ENCODE assay signal across 1 cellular context in the genomic region with DNA sequence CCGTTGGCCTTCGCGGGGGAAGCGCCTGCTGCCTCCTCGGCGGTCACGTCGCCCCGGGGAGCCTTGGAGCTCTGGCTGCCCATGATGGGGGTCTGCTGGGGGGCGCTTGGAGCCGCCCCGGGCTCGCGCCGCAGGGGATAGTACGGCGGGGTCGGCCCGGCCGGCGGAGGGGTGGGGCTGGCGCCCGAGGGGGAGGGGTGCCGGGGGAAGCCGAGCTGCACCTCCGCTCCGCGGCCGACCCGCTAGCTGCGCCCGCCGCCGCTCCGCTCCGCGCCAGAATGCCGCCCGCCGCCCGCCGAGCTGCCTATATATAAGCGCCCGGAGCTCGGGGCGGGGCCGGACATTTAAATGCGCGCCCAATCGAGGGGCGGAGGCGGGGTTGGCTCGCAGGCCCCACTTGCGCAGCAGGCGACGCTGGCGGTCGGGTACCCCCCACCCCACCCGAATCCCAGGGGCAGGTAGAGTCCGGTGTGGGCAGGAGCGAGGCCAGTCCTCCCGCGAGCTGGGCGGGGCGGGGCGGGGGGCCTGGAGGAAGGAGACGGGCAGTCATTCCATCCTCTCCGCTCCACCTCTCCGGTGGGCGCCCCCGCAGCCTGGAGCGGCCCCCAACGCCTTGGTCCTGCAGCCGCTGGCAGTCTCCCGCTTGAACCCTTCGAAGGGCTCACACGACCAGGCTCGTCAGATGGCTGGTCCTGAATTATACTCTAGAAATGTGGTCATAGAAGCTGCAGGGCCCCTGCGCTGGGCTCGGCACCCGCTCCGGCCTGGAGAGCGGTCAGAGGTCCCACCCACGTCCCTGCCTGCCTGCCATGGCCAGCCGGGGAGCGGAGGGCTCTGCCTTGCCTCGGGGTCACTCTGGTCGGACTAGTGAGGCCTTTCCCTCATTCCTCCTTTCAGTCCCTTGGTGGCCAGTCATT.
TF ChIP-seq lines count a peak whose summit lies in the region.

Gene MARCKSL1 (minus strand): TSS at position 283 of the 917 bp plus-strand sequence. CDS start 200 bp downstream, at position 83.

TF ChIP-seq in K562, 482 proteins besides CTCF, POLR2A, EP300 and RAD21 (continued from another document and continues in another):
- TF ChIP-seq, protein P1, sequence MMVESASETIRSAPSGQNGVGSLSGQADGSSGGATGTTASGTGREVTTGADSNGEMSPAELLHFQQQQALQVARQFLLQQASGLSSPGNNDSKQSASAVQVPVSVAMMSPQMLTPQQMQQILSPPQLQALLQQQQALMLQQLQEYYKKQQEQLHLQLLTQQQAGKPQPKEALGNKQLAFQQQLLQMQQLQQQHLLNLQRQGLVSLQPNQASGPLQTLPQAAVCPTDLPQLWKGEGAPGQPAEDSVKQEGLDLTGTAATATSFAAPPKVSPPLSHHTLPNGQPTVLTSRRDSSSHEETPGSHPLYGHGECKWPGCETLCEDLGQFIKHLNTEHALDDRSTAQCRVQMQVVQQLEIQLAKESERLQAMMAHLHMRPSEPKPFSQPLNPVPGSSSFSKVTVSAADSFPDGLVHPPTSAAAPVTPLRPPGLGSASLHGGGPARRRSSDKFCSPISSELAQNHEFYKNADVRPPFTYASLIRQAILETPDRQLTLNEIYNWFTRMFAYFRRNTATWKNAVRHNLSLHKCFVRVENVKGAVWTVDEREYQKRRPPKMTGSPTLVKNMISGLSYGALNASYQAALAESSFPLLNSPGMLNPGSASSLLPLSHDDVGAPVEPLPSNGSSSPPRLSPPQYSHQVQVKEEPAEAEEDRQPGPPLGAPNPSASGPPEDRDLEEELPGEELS (CRISPR knock-in tag; IDR thresholded peaks at IDR 0.05; ENCODE audit: borderline replicate concordance): peak; percentile 52; the same call in 1 of the 2 replicates
- TF ChIP-seq TFAP4 (CRISPR knock-in tag; IDR thresholded peaks at IDR 0.05; ENCODE audit: borderline replicate concordance) (peak; percentile 66), TEAD1 (CRISPR knock-in tag; IDR thresholded peaks at IDR 0.05) (peak in 1 of 2 experiments; percentile 92; a peak in 2 of 4 replicates), SIN3B (IDR thresholded peaks at IDR 0.05; ENCODE audit: low read depth) (no peak), EP400 (IDR thresholded peaks at IDR 0.05) (no peak), CHD1 (IDR thresholded peaks at IDR 0.05; ENCODE audit: low read length) (peak; percentile 61), HMGN3 (IDR thresholded peaks at IDR 0.05; ENCODE audit: borderline replicate concordance, extremely low read depth, insufficient read length, low read depth, low read length) (peak; percentile 4), PTTG1 (tag; IDR thresholded peaks at IDR 0.05; ENCODE audit: low read depth) (no peak), CTBP1 (IDR thresholded peaks at IDR 0.05; ENCODE audit: borderline replicate concordance) (peak; percentile 58), E2F6 (IDR thresholded peaks at IDR 0.05; ENCODE audit: borderline replicate concordance in 1 of 2, extremely low read depth in 1 of 2, insufficient read depth in 1 of 2, insufficient read length in 1 of 2, low read depth in 1 of 2, low read length in 1 of 2, poor library complexity in 1 of 2, severe bottlenecking in 1 of 2) (peak in 1 of 2 experiments; percentile 51), FOSL1 (tag; conservative IDR thresholded peaks at IDR 0.05) (0 out of 2 replicates have a peak, but pooled peaks have one; percentile 10), CREB5 (CRISPR knock-in tag; IDR thresholded peaks at IDR 0.05) (no peak), ZBTB7A (IDR thresholded peaks at IDR 0.05; ENCODE audit: borderline replicate concordance, control insufficient read depth, low read depth, low read length) (peak; percentile 91), YY1 (IDR thresholded peaks at IDR 0.05; ENCODE audit: borderline replicate concordance in 1 of 3, control insufficient read depth in 1 of 3, extremely low read depth in 1 of 3, insufficient read depth in 3 of 3, insufficient read length in 1 of 3, insufficient replicate concordance in 2 of 3, low read depth in 1 of 3, low read length in 2 of 3) (peak in 2 of 3 experiments; percentile 68 to 75), POLR2H (tag; IDR thresholded peaks at IDR 0.05; ENCODE audit: low read depth) (peak; percentile 95), ZNF431 (CRISPR knock-in tag; IDR thresholded peaks at IDR 0.05) (0 out of 2 replicates have a peak, but pooled peaks have one; percentile 30), ZNF354B (CRISPR knock-in tag; IDR thresholded peaks at IDR 0.05) (no peak), SIN3A (IDR thresholded peaks at IDR 0.05; ENCODE audit: borderline replicate concordance in 2 of 2, control insufficient read depth in 1 of 2, low read depth in 2 of 2, low read length in 2 of 2) (peak; percentile 75 to 87; a peak in 2 of 4 replicates), NONO (IDR thresholded peaks at IDR 0.05; ENCODE audit: low read depth in 2 of 2, low read length in 1 of 2) (peak in 1 of 2 experiments; percentile 100; a peak in 2 of 4 replicates), NR3C1 (CRISPR knock-in tag; IDR thresholded peaks at IDR 0.05) (0 out of 2 replicates have a peak, but pooled peaks have one; percentile 18), ZFP30 (CRISPR knock-in tag; IDR thresholded peaks at IDR 0.05; ENCODE audit: borderline replicate concordance) (no peak), JUN (IDR thresholded peaks at IDR 0.05; ENCODE audit: borderline replicate concordance, low read depth, low read length) (no peak), JUN (CRISPR knock-in tag; IDR thresholded peaks at IDR 0.05; ENCODE audit: borderline replicate concordance) (0 out of 2 replicates have a peak, but pooled peaks have one; percentile 44), RBBP5 (IDR thresholded peaks at IDR 0.05; ENCODE audit: borderline replicate concordance, insufficient read depth, low read length, poor library complexity, severe bottlenecking) (peak; percentile 19), RFX5 (IDR thresholded peaks at IDR 0.05; ENCODE audit: low read depth, low read length) (peak; percentile 21; the same call in 1 of the 2 replicates), RBM25 (IDR thresholded peaks at IDR 0.05; ENCODE audit: low read depth, low read length, severe bottlenecking) (peak; percentile 8), ZSCAN32 (CRISPR knock-in tag; IDR thresholded peaks at IDR 0.05) (no peak), DIDO1 (tag; IDR thresholded peaks at IDR 0.05; ENCODE audit: low read depth) (no peak), ATF3 (IDR thresholded peaks at IDR 0.05) (no peak), ATF3 (CRISPR knock-in tag; conservative IDR thresholded peaks at IDR 0.05) (no peak), CHCHD3 (CRISPR knock-in tag; IDR thresholded peaks at IDR 0.05) (no peak)
- TF ChIP-seq, protein P2, sequence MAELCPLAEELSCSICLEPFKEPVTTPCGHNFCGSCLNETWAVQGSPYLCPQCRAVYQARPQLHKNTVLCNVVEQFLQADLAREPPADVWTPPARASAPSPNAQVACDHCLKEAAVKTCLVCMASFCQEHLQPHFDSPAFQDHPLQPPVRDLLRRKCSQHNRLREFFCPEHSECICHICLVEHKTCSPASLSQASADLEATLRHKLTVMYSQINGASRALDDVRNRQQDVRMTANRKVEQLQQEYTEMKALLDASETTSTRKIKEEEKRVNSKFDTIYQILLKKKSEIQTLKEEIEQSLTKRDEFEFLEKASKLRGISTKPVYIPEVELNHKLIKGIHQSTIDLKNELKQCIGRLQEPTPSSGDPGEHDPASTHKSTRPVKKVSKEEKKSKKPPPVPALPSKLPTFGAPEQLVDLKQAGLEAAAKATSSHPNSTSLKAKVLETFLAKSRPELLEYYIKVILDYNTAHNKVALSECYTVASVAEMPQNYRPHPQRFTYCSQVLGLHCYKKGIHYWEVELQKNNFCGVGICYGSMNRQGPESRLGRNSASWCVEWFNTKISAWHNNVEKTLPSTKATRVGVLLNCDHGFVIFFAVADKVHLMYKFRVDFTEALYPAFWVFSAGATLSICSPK (IDR thresholded peaks at IDR 0.05; ENCODE audit: borderline replicate concordance): no peak
- TF ChIP-seq, protein P3, sequence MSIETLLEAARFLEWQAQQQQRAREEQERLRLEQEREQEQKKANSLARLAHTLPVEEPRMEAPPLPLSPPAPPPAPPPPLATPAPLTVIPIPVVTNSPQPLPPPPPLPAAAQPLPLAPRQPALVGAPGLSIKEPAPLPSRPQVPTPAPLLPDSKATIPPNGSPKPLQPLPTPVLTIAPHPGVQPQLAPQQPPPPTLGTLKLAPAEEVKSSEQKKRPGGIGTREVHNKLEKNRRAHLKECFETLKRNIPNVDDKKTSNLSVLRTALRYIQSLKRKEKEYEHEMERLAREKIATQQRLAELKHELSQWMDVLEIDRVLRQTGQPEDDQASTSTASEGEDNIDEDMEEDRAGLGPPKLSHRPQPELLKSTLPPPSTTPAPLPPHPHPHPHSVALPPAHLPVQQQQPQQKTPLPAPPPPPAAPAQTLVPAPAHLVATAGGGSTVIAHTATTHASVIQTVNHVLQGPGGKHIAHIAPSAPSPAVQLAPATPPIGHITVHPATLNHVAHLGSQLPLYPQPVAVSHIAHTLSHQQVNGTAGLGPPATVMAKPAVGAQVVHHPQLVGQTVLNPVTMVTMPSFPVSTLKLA (conservative IDR thresholded peaks at IDR 0.05): peak in 1 of 2 experiments; percentile 54; a peak in 1 of 4 replicates
- TF ChIP-seq, protein P4, sequence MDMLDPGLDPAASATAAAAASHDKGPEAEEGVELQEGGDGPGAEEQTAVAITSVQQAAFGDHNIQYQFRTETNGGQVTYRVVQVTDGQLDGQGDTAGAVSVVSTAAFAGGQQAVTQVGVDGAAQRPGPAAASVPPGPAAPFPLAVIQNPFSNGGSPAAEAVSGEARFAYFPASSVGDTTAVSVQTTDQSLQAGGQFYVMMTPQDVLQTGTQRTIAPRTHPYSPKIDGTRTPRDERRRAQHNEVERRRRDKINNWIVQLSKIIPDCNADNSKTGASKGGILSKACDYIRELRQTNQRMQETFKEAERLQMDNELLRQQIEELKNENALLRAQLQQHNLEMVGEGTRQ (CRISPR knock-in tag; IDR thresholded peaks at IDR 0.05): no peak
- TF ChIP-seq, protein P5, sequence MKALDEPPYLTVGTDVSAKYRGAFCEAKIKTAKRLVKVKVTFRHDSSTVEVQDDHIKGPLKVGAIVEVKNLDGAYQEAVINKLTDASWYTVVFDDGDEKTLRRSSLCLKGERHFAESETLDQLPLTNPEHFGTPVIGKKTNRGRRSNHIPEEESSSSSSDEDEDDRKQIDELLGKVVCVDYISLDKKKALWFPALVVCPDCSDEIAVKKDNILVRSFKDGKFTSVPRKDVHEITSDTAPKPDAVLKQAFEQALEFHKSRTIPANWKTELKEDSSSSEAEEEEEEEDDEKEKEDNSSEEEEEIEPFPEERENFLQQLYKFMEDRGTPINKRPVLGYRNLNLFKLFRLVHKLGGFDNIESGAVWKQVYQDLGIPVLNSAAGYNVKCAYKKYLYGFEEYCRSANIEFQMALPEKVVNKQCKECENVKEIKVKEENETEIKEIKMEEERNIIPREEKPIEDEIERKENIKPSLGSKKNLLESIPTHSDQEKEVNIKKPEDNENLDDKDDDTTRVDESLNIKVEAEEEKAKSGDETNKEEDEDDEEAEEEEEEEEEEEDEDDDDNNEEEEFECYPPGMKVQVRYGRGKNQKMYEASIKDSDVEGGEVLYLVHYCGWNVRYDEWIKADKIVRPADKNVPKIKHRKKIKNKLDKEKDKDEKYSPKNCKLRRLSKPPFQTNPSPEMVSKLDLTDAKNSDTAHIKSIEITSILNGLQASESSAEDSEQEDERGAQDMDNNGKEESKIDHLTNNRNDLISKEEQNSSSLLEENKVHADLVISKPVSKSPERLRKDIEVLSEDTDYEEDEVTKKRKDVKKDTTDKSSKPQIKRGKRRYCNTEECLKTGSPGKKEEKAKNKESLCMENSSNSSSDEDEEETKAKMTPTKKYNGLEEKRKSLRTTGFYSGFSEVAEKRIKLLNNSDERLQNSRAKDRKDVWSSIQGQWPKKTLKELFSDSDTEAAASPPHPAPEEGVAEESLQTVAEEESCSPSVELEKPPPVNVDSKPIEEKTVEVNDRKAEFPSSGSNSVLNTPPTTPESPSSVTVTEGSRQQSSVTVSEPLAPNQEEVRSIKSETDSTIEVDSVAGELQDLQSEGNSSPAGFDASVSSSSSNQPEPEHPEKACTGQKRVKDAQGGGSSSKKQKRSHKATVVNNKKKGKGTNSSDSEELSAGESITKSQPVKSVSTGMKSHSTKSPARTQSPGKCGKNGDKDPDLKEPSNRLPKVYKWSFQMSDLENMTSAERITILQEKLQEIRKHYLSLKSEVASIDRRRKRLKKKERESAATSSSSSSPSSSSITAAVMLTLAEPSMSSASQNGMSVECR (CRISPR knock-in tag; IDR thresholded peaks at IDR 0.05): peak; percentile 70
